Comparison of ENCODE assay signal across 17 cellular contexts in the genomic region with DNA sequence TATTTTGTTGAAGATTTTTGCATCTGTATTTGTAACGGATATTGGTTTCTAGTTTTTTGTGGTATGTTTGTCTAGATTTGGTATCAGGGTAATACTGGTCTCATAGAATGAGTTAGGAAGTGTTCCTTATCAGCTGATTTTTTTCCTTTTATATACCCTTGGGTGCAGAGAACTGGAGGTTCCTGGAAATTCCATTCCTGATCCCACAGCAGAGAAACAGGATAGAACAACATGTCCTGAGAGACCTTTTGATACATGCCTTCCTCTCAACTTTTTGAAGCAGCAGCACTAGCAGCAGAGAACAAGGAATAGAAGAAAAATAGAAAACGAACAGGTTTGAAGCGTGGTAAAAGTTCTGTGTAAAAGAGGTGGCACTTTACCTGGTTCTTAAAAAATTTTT.
"Had no signal": no experiment of that assay in that cellular context is flagged by ENCODE, and none has a peak within 500 bp of the region (broad histone marks: within the 10 kb centered on the region; RNA-seq: fewer than 3 reads in every experiment).

No MANE protein-coding gene starts in this region.

- H3K9me3 ChIP-seq: gastroesophageal sphincter, mucosa of descending colon, psoas muscle, tibial artery had no signal

- H3K27ac Mint-ChIP-seq: activated CD8-positive, alpha-beta memory T cell treated with anti-CD3 and anti-CD28 coated beads, Interleukin-2, amount 10 ng/mL, durations not matched to agents 7 days and 5 days; T-helper 2 cell treated with Interferon-gamma antibody and Interleukin-4, amounts not matched to agents 5 μg/mL and 100 μg/mL, for 36 hours had no signal

- H3K4me1 ChIP-seq: gastroesophageal sphincter, psoas muscle, tibial artery had no signal

- H3K27ac ChIP-seq: gastroesophageal sphincter, psoas muscle, tibial artery had no signal

- H3K9me3 Mint-ChIP-seq: activated T-cell treated with anti-CD3 and anti-CD28 coated beads, Interleukin-2, amount 50 U/mL, for 24 hours; natural killer cell; T-helper 2 cell treated with Interferon-gamma antibody and Interleukin-4, amounts not matched to agents 5 μg/mL and 100 μg/mL, for 36 hours had no signal

- H3K4me3 ChIP-seq: gastroesophageal sphincter, lung, mucosa of descending colon, psoas muscle, tibial artery had no signal

- DNase-seq: activated CD8-positive, alpha-beta memory T cell treated with anti-CD3 and anti-CD28 coated beads, Interleukin-2, amount 10 ng/mL, durations not matched to agents 7 days and 5 days; activated effector memory CD4-positive, alpha-beta T cell treated with anti-CD3 and anti-CD28 coated beads, Interleukin-2, amount 50 U/mL, for 16 hours; activated T-cell treated with anti-CD3 and anti-CD28 coated beads, Interleukin-2, amount 50 U/mL, for 24 hours; anterior cingulate cortex; hippocampal formation; kidney glomerular epithelial cell; mucosa of descending colon; natural killer cell; occipital lobe; psoas muscle; SHP77; stimulated activated CD4-positive, alpha-beta T cell treated with anti-CD3 and anti-CD28 coated beads, Interleukin-15, amount 100 ng/mL, for 24 hours; tibial artery had no signal

- H3K27me3 Mint-ChIP-seq: activated CD8-positive, alpha-beta memory T cell treated with anti-CD3 and anti-CD28 coated beads, Interleukin-2, amount 10 ng/mL, durations not matched to agents 7 days and 5 days; activated T-cell treated with anti-CD3 and anti-CD28 coated beads, Interleukin-2, amount 50 U/mL, for 24 hours had no signal

- H3K27me3 ChIP-seq: gastroesophageal sphincter, tibial artery had no signal

- H3K4me1 Mint-ChIP-seq: natural killer cell had no signal

- H3K4me3 Mint-ChIP-seq: activated CD8-positive, alpha-beta memory T cell treated with anti-CD3 and anti-CD28 coated beads, Interleukin-2, amount 10 ng/mL, durations not matched to agents 7 days and 5 days; activated T-cell treated with anti-CD3 and anti-CD28 coated beads, Interleukin-2, amount 50 U/mL, for 24 hours; natural killer cell; T-helper 2 cell treated with Interferon-gamma antibody and Interleukin-4, amounts not matched to agents 5 μg/mL and 100 μg/mL, for 36 hours had no signal

- ATAC-seq: activated CD8-positive, alpha-beta memory T cell treated with anti-CD3 and anti-CD28 coated beads, Interleukin-2, amount 10 ng/mL, durations not matched to agents 7 days and 5 days; activated naive CD4-positive, alpha-beta T cell treated with anti-CD3 and anti-CD28 coated beads, Interleukin-2, amount 50 U/mL, for 72 hours; gastroesophageal sphincter; mucosa of descending colon; natural killer cell; psoas muscle had no signal
